In the genomic region with DNA sequence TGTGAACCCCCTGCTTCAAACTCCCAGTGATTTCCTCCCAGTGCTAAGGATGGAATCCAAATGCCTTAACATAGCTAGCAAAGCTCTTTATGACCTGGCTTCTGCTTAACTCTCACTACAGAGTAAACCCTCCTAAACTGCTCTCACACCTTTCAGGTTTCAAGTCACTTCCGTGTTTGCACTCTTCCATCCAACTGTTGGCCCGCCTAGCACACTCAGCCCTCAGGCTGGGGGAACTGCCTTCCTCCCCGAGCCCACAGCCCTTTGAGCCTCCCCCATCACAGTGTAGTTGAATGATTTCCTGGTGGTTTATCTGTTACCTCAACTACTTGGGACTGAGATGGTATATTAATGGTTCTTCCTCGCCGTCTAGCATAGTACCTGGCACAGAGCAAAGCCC, we compare ENCODE assay signal across 10 cellular contexts.
"Had no signal": no experiment of that assay in that cellular context is flagged by ENCODE, and none has a peak within 500 bp of the region (broad histone marks: within the 10 kb centered on the region; RNA-seq: fewer than 3 reads in every experiment).

No MANE protein-coding gene starts in this region.

- H3K9me3 Mint-ChIP-seq: HFFc6 had no signal

- H3K27ac Mint-ChIP-seq: HFFc6, IgD-negative memory B cell had no signal

- H3K4me3 Mint-ChIP-seq: HFFc6, IgD-negative memory B cell had no signal

- H3K36me3 ChIP-seq: HAP-1 had no signal

- H3K27ac ChIP-seq: GM23248 had no signal

- H3K4me3 ChIP-seq: GM23248, HAP-1, K562 had no signal

- H3K36me3 Mint-ChIP-seq: IgD-negative memory B cell had no signal

- ATAC-seq: HCT116, HepG2, K562 had no signal

- DNase-seq: GM23248, GOT3, H7, HFFc6, KG1 had no signal

- H3K4me1 ChIP-seq: HAP-1 had no signal

- H3K9me3 ChIP-seq: HAP-1 had no signal
